13 cellular contexts compared by ENCODE assay signal in genomic region chr1:182170941-182171461, GRCh38.
DNase-seq lines count a peak whose midpoint lies in the region; ATAC-seq and TF ChIP-seq lines count a peak whose summit lies in the region.
"Had no signal": no experiment of that assay in that cellular context is flagged by ENCODE, and none has a peak within 500 bp of the region (broad histone marks: within the 10 kb centered on the region; RNA-seq: fewer than 3 reads in every experiment).

No MANE protein-coding gene starts in this region.

- no peak for TF ChIP-seq POLR2A in right lobe of liver (IDR thresholded peaks at IDR 0.05)

- 51% methylated on average over 7 of the region's 7 CpGs for WGBS in right lobe of liver (ENCODE audit: insufficient coverage, low coverage, low lambda C conversion rate, missing lambda C conversion rate)

- H3K27me3 Mint-ChIP-seq in chondrocyte (ENCODE audit: low read depth) = no peaks in the 10 kb centered on the region
- H3K27me3 Mint-ChIP-seq: activated naive CD4-positive, alpha-beta T cell treated with anti-CD3 and anti-CD28 coated beads, Interleukin-2, amount 50 U/mL, for 24 hours; stimulated activated naive CD8-positive, alpha-beta T cell treated with anti-CD3 and anti-CD28 coated beads, Interleukin-15, Interleukin-2, amounts not matched to agents 100 ng/mL and 50 ng/mL, for 24 hours had no signal

- H3K27me3 ChIP-seq in right lobe of liver = no peaks in the 10 kb centered on the region

- ATAC-seq in GM21367 (IDR thresholded peaks at IDR 0.05; ENCODE audit: unreplicated experiment) (peak; percentile 57), right lobe of liver (peak; percentile 72 to 83 (median 79))

- DNase-seq in AML-193 (lab: John Stamatoyannopoulos, UW) = peak; percentile 83 to 89
- DNase-seq in SKM-1 treated with dmso at 0.1 percent for 144 hours (lab: John Stamatoyannopoulos, UW; ENCODE audit: unreplicated experiment) = peak; percentile 94
- no peak for DNase-seq in right lobe of liver
- DNase-seq in A172 (ENCODE audit: low spot score) = no peak
- no peak for DNase-seq in middle frontal gyrus (ENCODE audit: extremely low spot score, low spot score)
- DNase-seq in COR-L47 (lab: John Stamatoyannopoulos, UW) = no peak
- no peak for DNase-seq in chondrocyte (ENCODE audit: low spot score)
- DNase-seq: activated CD4-positive, alpha-beta T cell treated with anti-CD3 and anti-CD28 coated beads, Interleukin-2, amount 50 U/mL, for 48 hours; NCI-H2227 treated with DMSO at 0.1 percent for 48 hours had no signal

- peaks cover 10% of the 10 kb centered on the region for H3K4me1 Mint-ChIP-seq in chondrocyte (ENCODE audit: low read depth)
- H3K4me1 Mint-ChIP-seq: activated naive CD4-positive, alpha-beta T cell treated with anti-CD3 and anti-CD28 coated beads, Interleukin-2, amount 50 U/mL, for 24 hours had no signal

- H3K9me3 ChIP-seq in right lobe of liver = no peaks in the 10 kb centered on the region

- no peak overlapping the region for H3K4me3 Mint-ChIP-seq in chondrocyte (ENCODE audit: unreplicated experiment)
- H3K4me3 Mint-ChIP-seq: activated naive CD4-positive, alpha-beta T cell treated with anti-CD3 and anti-CD28 coated beads, Interleukin-2, amount 50 U/mL, for 24 hours; stimulated activated naive CD8-positive, alpha-beta T cell treated with anti-CD3 and anti-CD28 coated beads, Interleukin-15, Interleukin-2, amounts not matched to agents 100 ng/mL and 50 ng/mL, for 24 hours had no signal

- no peak for TF ChIP-seq CTCF in right lobe of liver (IDR thresholded peaks at IDR 0.05)
- TF ChIP-seq CTCF in chondrocyte (IDR thresholded peaks at IDR 0.05) = no peak

- no peaks in the 10 kb centered on the region for H3K9me3 Mint-ChIP-seq in chondrocyte (ENCODE audit: low read depth)
- H3K9me3 Mint-ChIP-seq: activated naive CD4-positive, alpha-beta T cell treated with anti-CD3 and anti-CD28 coated beads, Interleukin-2, amount 50 U/mL, for 24 hours; stimulated activated naive CD8-positive, alpha-beta T cell treated with anti-CD3 and anti-CD28 coated beads, Interleukin-15, Interleukin-2, amounts not matched to agents 100 ng/mL and 50 ng/mL, for 24 hours had no signal

- no peaks in the 10 kb centered on the region for H3K36me3 ChIP-seq in right lobe of liver

- intact Hi-C loops in right lobe of liver (cut with DNase I) = no loop called here

- no peaks in the 10 kb centered on the region for H3K4me1 ChIP-seq in right lobe of liver

- H3K27ac Mint-ChIP-seq in chondrocyte (ENCODE audit: unreplicated experiment) = no peak overlapping the region
- H3K27ac Mint-ChIP-seq: activated naive CD4-positive, alpha-beta T cell treated with anti-CD3 and anti-CD28 coated beads, Interleukin-2, amount 50 U/mL, for 24 hours; stimulated activated naive CD8-positive, alpha-beta T cell treated with anti-CD3 and anti-CD28 coated beads, Interleukin-15, Interleukin-2, amounts not matched to agents 100 ng/mL and 50 ng/mL, for 24 hours had no signal

- H3K27ac ChIP-seq in right lobe of liver = peak overlapping the region in 1 of 3 donors; percentile 21

- no peaks in the 10 kb centered on the region for H3K36me3 Mint-ChIP-seq in chondrocyte (ENCODE audit: low read depth)
- H3K36me3 Mint-ChIP-seq: activated naive CD4-positive, alpha-beta T cell treated with anti-CD3 and anti-CD28 coated beads, Interleukin-2, amount 50 U/mL, for 24 hours had no signal

- H3K4me3 ChIP-seq in right lobe of liver = no peak overlapping the region
- H3K4me3 ChIP-seq: coronary artery had no signal

Comparison
In these comparisons a context has a peak if more than half of its experiments do, and no peak if none do; other contexts are left out.
1. DNase-seq: peak in AML-193 (2 of 2) and SKM-1 treated with dmso at 0.1 percent for 144 hours (single experiment); none in right lobe of liver (0 of 3), A172 (single experiment), middle frontal gyrus (single experiment), COR-L47 (single experiment) and chondrocyte (single experiment).